1 cellular context compared by ENCODE assay signal in the genomic region with DNA sequence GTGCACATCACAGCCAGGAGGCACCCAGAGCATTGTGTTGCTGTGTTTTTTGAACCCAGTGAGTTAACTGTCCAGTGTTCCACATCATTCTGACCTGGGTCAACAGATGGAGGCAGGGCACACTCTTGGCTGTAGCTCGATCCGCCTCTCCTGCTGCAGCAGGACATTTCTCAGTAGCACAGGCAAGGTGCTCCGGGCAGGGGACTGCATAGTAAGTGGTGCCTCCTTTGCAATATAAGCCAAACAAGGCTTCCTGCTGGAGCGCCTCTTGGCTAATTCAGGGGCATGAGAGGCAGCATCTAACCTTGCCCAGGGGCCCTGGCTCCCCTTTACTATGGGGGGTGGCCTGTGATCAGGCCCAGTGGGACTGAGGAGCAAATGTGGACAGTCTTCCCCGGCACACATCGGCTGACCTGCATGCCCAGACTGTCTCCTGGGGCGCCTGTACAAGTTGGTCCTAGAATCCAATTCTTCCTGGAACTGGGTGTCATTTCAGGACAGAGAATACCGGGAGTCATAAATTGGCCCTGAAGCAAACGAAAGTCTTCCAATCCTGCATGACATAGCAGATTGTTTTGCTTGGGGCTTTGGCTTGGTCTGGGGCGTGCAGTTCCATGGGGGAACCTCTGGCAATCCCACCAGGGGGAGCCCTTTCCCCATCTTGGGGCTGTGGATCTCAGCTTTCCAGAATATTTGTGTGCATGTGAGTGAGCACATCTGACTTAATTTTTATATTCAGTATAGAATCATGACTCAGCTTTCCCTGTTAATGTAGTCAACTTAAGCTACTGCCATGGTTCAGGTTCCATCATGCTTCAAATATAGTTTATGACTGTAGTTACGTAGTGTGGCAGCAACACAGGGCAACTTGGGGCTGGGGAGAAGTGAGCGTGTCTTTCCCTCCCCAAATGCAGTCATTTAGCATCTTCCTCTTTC.
TF ChIP-seq lines count a peak whose summit lies in the region.

No MANE protein-coding gene starts in this region.

TF ChIP-seq in HEK293, 187 proteins besides CTCF, POLR2A, EP300 and RAD21 (continued from another document):
- TF ChIP-seq ZSCAN23 (tag by site-specific recombination; IDR thresholded peaks at IDR 0.05) (no peak), ZNF2 (tag by site-specific recombination; IDR thresholded peaks at IDR 0.05) (peak; percentile 47; the same call in 1 of the 2 replicates), ZNF654 (tag by site-specific recombination; IDR thresholded peaks at IDR 0.05; ENCODE audit: low read depth) (peak; percentile 97)
